ENCODE assay signal across 27 cellular contexts in the genomic region with DNA sequence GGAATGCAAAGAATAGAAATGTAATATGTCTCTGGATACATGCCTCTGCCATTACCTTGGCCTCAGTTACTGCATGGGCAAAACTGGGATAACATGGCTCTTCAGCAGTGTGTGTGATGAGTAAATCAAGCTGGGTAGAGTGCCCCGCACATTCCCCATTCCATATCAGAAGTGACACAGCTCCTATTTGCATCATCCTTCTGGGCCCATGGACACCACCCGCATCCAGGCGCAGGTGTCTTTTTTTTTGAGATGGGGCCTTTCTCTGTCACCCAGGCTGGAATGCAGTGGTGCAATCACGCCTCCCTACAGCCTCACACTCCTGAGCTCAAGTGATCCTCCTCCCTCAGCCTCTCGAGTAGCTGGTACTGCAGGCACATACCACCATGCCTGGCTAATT. TPM values are rescaled to one million over a fixed set of nuclear protein-coding genes. Genes with fewer than 3 reads are reported as not detected.
"Had no signal": no experiment of that assay in that cellular context is flagged by ENCODE, and none has a peak within 500 bp of the region (broad histone marks: within the 10 kb centered on the region; RNA-seq: fewer than 3 reads in every experiment).

No MANE protein-coding gene starts in this region.

- H3K4me3 ChIP-seq: stomach, suprapubic skin, testis, thoracic aorta, thyroid gland, tibial artery, tibial nerve, transverse colon, upper lobe of left lung, upper lobe of right lung, uterus, vagina had no signal

- H3K27me3 ChIP-seq: testis, thyroid gland, upper lobe of left lung, uterus, vagina had no signal

- H3K9me3 ChIP-seq: stomach, suprapubic skin, testis, thoracic aorta, thyroid gland, tibial artery, tibial nerve, transverse colon, upper lobe of left lung, upper lobe of right lung, uterus, vagina had no signal

- H3K4me1 ChIP-seq: stomach, suprapubic skin, testis, thyroid gland, tibial artery, tibial nerve, transverse colon, upper lobe of left lung, upper lobe of right lung, uterus, vagina had no signal

- DNase-seq: stimulated activated CD4-positive, alpha-beta T cell treated with anti-CD3 and anti-CD28 coated beads, Interleukin-2, amount 100 ng/mL, for 48 hours; stimulated activated CD4-positive, alpha-beta T cell treated with anti-CD3 and anti-CD28 coated beads, Interleukin-4, amount 100 ng/mL, for 1 hour; stimulated activated CD4-positive, alpha-beta T cell treated with anti-CD3 and anti-CD28 coated beads, Interleukin-4, amount 100 ng/mL, for 24 hours; stimulated activated CD4-positive, alpha-beta T cell treated with anti-CD3 and anti-CD28 coated beads, Interleukin-4, amount 100 ng/mL, for 4 hours; stimulated activated CD8-positive, alpha-beta memory T cell treated with anti-CD3 and anti-CD28 coated beads, Interleukin-4, amount 100 ng/mL, for 48 hours; stimulated activated naive B cell treated with anti-CD40 and anti-IgM and Interleukin-4, amounts not matched to agents 10 μg/mL and 1 μg/mL and 100 μg/mL, for 72 hours; stimulated activated naive CD4-positive, alpha-beta T cell; stimulated activated naive CD4-positive, alpha-beta T cell treated with Interleukin-2 at 50 U/mL for 16 hours; stimulated activated naive CD8-positive, alpha-beta T cell treated with anti-CD3 and anti-CD28 coated beads, Interleukin-15, amount 100 ng/mL, for 72 hours; stimulated activated naive CD8-positive, alpha-beta T cell treated with anti-CD3 and anti-CD28 coated beads, Interleukin-15, Interleukin-2, amounts not matched to agents 100 U/mL and 50 U/mL, for 24 hours; stomach; substantia nigra; testis; thyroid gland; tibial artery; transverse colon; upper lobe of left lung; upper lobe of right lung; uterus had no signal

- H3K36me3 ChIP-seq: stomach, suprapubic skin, thoracic aorta, thyroid gland, tibial artery, tibial nerve, transverse colon, upper lobe of left lung, upper lobe of right lung, uterus, vagina had no signal

- H3K27ac ChIP-seq: stomach, suprapubic skin, testis, thoracic aorta, thyroid gland, tibial artery, tibial nerve, transverse colon, upper lobe of left lung, upper lobe of right lung, uterus, vagina had no signal

RNA-seq across cellular contexts. Expression of gene KRT76, which starts 31.6 kb away (rescaled TPM):
- total RNA-seq: stomach, subcutaneous adipose tissue, suprapubic skin, temporal lobe, testis, thoracic aorta, thyroid gland, tibial nerve, transverse colon, upper lobe of left lung, upper lobe of right lung, ureter, urinary bladder, uterus, vagina had no signal
- polyA plus RNA-seq: stomach, urinary bladder had no signal

RNA-seq across cellular contexts. Expression of gene KRT77, which starts 42.2 kb away (rescaled TPM):
- total RNA-seq: stomach, thyroid gland, tibial nerve, transverse colon, upper lobe of left lung, upper lobe of right lung, ureter, urinary bladder, uterus had no signal
- polyA plus RNA-seq: urinary bladder had no signal

RNA-seq across cellular contexts. Expression of gene KRT3, which starts 50.4 kb away (rescaled TPM):
- total RNA-seq: stomach, subcutaneous adipose tissue, suprapubic skin, temporal lobe, testis, thoracic aorta, thyroid gland, tibial nerve, transverse colon, upper lobe of left lung, upper lobe of right lung, ureter, urinary bladder, uterus, vagina had no signal
- polyA plus RNA-seq: urinary bladder had no signal
